ENCODE assay signal across 20 cellular contexts in the genomic region with DNA sequence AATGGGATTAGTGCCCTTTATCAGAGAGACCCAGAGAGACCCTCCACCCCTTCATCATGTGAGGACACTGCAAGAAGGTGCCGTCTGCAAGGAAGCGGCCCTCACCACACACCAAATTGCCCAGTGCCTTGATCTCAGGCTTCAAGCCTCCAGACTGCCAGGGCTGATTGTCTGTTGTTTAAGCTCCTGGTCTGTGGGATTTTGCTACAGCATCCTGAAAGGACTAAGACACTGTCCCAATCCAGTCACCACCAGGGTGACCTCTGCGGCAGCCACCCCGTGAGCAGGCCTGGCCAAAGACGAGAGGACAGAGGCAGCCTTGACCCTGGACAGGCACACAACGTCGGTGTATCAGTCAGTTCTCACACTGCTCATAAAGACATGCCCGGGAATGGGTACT. TPM values are rescaled to one million over a fixed set of nuclear protein-coding genes. Genes with fewer than 3 reads are reported as not detected.
"Had no signal": no experiment of that assay in that cellular context is flagged by ENCODE, and none has a peak within 500 bp of the region (broad histone marks: within the 10 kb centered on the region; RNA-seq: fewer than 3 reads in every experiment).

No MANE protein-coding gene starts in this region.

- H3K4me1 ChIP-seq: parathyroid adenoma, prostate gland, uterus had no signal

- H3K27me3 Mint-ChIP-seq: type B pancreatic cell had no signal

- H3K27me3 ChIP-seq: hepatocyte, sigmoid colon, uterus had no signal

- H3K4me3 ChIP-seq: coronary artery, hepatocyte, mucosa of descending colon, prostate gland, sigmoid colon, skin epidermis, uterus had no signal

- H2AFZ ChIP-seq: hepatocyte, parathyroid adenoma had no signal

- H3K4me3 Mint-ChIP-seq: natural killer cell, type B pancreatic cell had no signal

- H3K27ac Mint-ChIP-seq: natural killer cell, type B pancreatic cell had no signal

- H3K4me1 Mint-ChIP-seq: natural killer cell had no signal

- H3K9me3 ChIP-seq: mucosa of descending colon, prostate gland, sigmoid colon, uterus had no signal

- H3K4me2 ChIP-seq: hepatocyte had no signal

- H3K36me3 Mint-ChIP-seq: natural killer cell, type B pancreatic cell had no signal

- ATAC-seq: natural killer cell had no signal

- H3K79me2 ChIP-seq: hepatocyte, parathyroid adenoma had no signal

- H3K9ac ChIP-seq: parathyroid adenoma had no signal

- DNase-seq: cerebellar nuclear complex; effector CD8-positive, alpha-beta T cell; foreskin melanocyte; head of caudate nucleus; mammary epithelial cell; natural killer cell; sigmoid colon; stimulated activated CD4-positive, alpha-beta T cell treated with anti-CD3 and anti-CD28 coated beads, Interleukin-12 subunit alpha, Interleukin-12 subunit beta, amount 100 ng/mL, for 4 hours; stimulated activated naive CD4-positive, alpha-beta T cell; uterus had no signal

- H3K36me3 ChIP-seq: prostate gland, sigmoid colon, uterus had no signal

- H3K9me3 Mint-ChIP-seq: natural killer cell, type B pancreatic cell had no signal

- H3K27ac ChIP-seq: coronary artery, hepatocyte, parathyroid adenoma, prostate gland, sigmoid colon, skin epidermis, uterus had no signal

RNA-seq across cellular contexts. Expression of gene FRMD1, which starts 13.5 kb away (rescaled TPM):
- total RNA-seq: dermis microvascular lymphatic vessel endothelial cell, kidney epithelial cell, mammary epithelial cell, myocyte, natural killer cell had no signal
- polyA plus RNA-seq: hepatocyte had no signal
